8 cellular contexts compared by ENCODE assay signal in the genomic region with DNA sequence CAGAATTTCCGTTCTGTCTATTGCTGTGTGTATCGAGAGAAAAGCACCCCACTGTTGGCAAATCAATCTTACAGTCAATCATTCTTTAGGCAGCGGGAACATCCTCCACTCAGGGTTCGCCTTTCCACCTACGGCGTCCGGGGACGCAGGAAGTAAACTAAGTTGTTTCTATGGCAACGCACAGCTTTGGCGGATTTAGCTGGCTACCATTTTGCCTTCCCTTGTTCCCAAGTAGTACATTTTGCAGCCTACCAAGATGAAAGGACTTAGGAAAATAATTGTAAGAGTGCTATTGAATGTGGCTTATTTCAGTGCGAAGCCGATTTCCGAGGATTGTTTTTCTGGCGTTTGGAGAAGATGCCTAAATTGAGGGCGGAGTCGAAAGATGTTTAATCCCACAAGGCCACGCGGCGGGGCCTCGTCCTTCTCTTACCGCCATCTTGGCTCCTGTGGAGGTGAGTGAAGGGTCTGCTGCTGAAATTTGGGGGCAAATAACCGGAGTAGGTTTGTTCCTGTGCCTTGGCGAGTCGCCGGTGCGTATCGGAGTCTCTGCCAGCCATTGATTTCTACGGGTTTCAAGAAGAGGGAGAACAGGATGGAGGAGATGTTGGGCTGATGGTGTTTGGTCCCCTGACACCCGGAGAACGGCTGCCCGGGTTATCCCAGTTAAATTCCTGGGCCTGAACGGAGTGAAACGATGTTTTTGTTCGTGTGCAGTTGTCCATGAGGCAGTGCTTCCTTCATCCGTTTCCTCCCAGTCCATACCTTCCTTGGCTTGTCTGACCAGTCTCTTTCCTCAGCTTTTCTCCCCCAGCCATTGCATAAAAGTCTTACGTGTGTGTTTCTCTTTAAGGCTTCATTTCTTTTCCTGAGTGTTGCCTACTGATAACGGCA. TPM values are rescaled to one million over a fixed set of nuclear protein-coding genes. Genes with fewer than 3 reads are reported as not detected.
DNase-seq lines count a peak whose midpoint lies in the region; ATAC-seq lines count a peak whose summit lies in the region.

A gene (plus strand): TSS at position 424 of the 894 bp plus-strand sequence. CDS start 778 bp downstream, outside the sequence.

- DNase-seq in NCI-H69 (lab: John Stamatoyannopoulos, UW), result peak; percentile 98
- DNase-seq in activated CD4-positive, alpha-beta T cell treated with anti-CD3 and anti-CD28 coated beads, Interleukin-2, amount 10 ng/mL, durations not matched to agents 7 days and 5 days, result peak; percentile 88
- peak; percentile 96 for DNase-seq in dedifferentiated amniotic fluid mesenchymal stem cell (ENCODE audit: extremely low spot score)
- DNase-seq in left kidney (ENCODE audit: low read depth, low spot score), result peak; percentile 97
- DNase-seq in stimulated activated CD4-positive, alpha-beta T cell treated with anti-CD3 and anti-CD28 coated beads, Interleukin-2, amount 100 ng/mL, for 24 hours, result peak; percentile 81 to 85

- H3K4me2 ChIP-seq in BLaER1, result peak within 1 kb of the TSS; percentile 90

- H3K27ac Mint-ChIP-seq in activated CD4-positive, alpha-beta T cell treated with anti-CD3 and anti-CD28 coated beads, Interleukin-2, amount 10 ng/mL, durations not matched to agents 7 days and 5 days, result peak within 1 kb of the TSS; percentile 96

- no peaks in the 10 kb centered on the region for H3K9me3 Mint-ChIP-seq in activated CD4-positive, alpha-beta T cell treated with anti-CD3 and anti-CD28 coated beads, Interleukin-2, amount 10 ng/mL, durations not matched to agents 7 days and 5 days

- H3K36me3 Mint-ChIP-seq in activated CD4-positive, alpha-beta T cell treated with anti-CD3 and anti-CD28 coated beads, Interleukin-2, amount 10 ng/mL, durations not matched to agents 7 days and 5 days (ENCODE audit: low read depth), result peaks cover 43% of the 10 kb centered on the region

- ATAC-seq in GM19328 (IDR thresholded peaks at IDR 0.05; ENCODE audit: unreplicated experiment), result peak; percentile 92
- peak; percentile 90 for ATAC-seq in HG03520 (IDR thresholded peaks at IDR 0.05; ENCODE audit: unreplicated experiment)

- peak within 1 kb of the TSS; percentile 94 for H3K27ac ChIP-seq in BLaER1

- CTCF ChIA-PET in activated CD4-positive, alpha-beta T cell treated with anti-CD3 and anti-CD28 coated beads, Interleukin-2, amount 10 ng/mL, durations not matched to agents 7 days and 5 days (lab: Charles Lee), result interaction anchor here (1.0 to 1.2 kb wide), 3 partner anchors 16 to 100 kb away, joined by 3 read pairs; no protein-coding TSS in a partner anchor

- H3K4me3 Mint-ChIP-seq in activated CD4-positive, alpha-beta T cell treated with anti-CD3 and anti-CD28 coated beads, Interleukin-2, amount 10 ng/mL, durations not matched to agents 7 days and 5 days, result peak within 1 kb of the TSS; percentile 94

- peak within 1 kb of the TSS; percentile 86 for H3K4me3 ChIP-seq in BLaER1

- H4K20me1 ChIP-seq in BLaER1, result peaks cover 46% of the 10 kb centered on the region

- no peaks in the 10 kb centered on the region for H3K27me3 Mint-ChIP-seq in activated CD4-positive, alpha-beta T cell treated with anti-CD3 and anti-CD28 coated beads, Interleukin-2, amount 10 ng/mL, durations not matched to agents 7 days and 5 days

- H3K4me1 Mint-ChIP-seq in activated CD4-positive, alpha-beta T cell treated with anti-CD3 and anti-CD28 coated beads, Interleukin-2, amount 10 ng/mL, durations not matched to agents 7 days and 5 days, result peaks cover 47% of the 10 kb centered on the region

- H3K27me3 ChIP-seq in BLaER1, result no peaks in the 10 kb centered on the region

- POLR2A ChIA-PET in activated CD4-positive, alpha-beta T cell treated with anti-CD3 and anti-CD28 coated beads, Interleukin-2, amount 10 ng/mL, durations not matched to agents 7 days and 5 days (lab: Charles Lee), result no interaction called here

- H3K4me1 ChIP-seq in BLaER1, result peaks cover 40% of the 10 kb centered on the region

- peak within 1 kb of the TSS; percentile 96 for H3K9ac ChIP-seq in BLaER1

- peaks cover 41% of the 10 kb centered on the region for H3K36me3 ChIP-seq in BLaER1

- no peaks in the 10 kb centered on the region for H3K9me3 ChIP-seq in BLaER1

RNA-seq across cellular contexts. Expression of the gene that starts here (rescaled TPM):
- 100 to 1,000 TPM; 926 to 993 TPM for total RNA-seq in activated CD4-positive, alpha-beta T cell treated with anti-CD3 and anti-CD28 coated beads, Interleukin-2, amount 10 ng/mL, durations not matched to agents 7 days and 5 days

Comparison
In these comparisons a context has a peak if more than half of its experiments do, and no peak if none do; other contexts are left out.
1. Peak in every context shown above with its lines: DNase-seq, ATAC-seq, H3K4me3 ChIP-seq and H3K27ac ChIP-seq.